Comparison of ENCODE assay signal across 8 cellular contexts in genomic region chr4:108620101-108620932, GRCh38. TPM values are rescaled to one million over a fixed set of nuclear protein-coding genes. Genes with fewer than 3 reads are reported as not detected.
DNase-seq lines count a peak whose midpoint lies in the region; ATAC-seq and TF ChIP-seq lines count a peak whose summit lies in the region.

TSS of gene RPL34 (plus strand) at chr4:108620576. CDS start at chr4:108621960, 1,384 bp downstream.

- TF ChIP-seq CTCF in choroid plexus epithelial cell (conservative IDR thresholded peaks at IDR 0.05; ENCODE audit: low read depth, low read length) (no peak), kidney epithelial cell (IDR thresholded peaks at IDR 0.05; ENCODE audit: insufficient read depth, low read length, poor library complexity, severe bottlenecking) (no peak)

- POLR2A ChIA-PET in activated CD4-positive, alpha-beta T cell treated with anti-CD3 and anti-CD28 coated beads for 36 hours (lab: Charles Lee), result interaction anchor here (0.6 to 1.0 kb wide), 2 partner anchors 23 to 30 kb away, joined by 3 to 7 read pairs; partner anchors contain the start of gene OSTC

- ATAC-seq in HG03442 (IDR thresholded peaks at IDR 0.05; ENCODE audit: unreplicated experiment), result peak; percentile 100
- peak; percentile 91 for ATAC-seq in activated CD4-positive, alpha-beta T cell treated with anti-CD3 and anti-CD28 coated beads for 36 hours

- CTCF ChIA-PET in activated CD4-positive, alpha-beta T cell treated with anti-CD3 and anti-CD28 coated beads for 36 hours (lab: Charles Lee), result interaction anchor here (0.6 to 1.5 kb wide), 5 partner anchors 11 to 590 kb away, joined by 3 to 4 read pairs (median 3); no protein-coding TSS in a partner anchor

- no peaks in the 10 kb centered on the region for H3K36me3 ChIP-seq in kidney epithelial cell (ENCODE audit: control insufficient read depth, insufficient read depth, low read length)

- peak within 1 kb of the TSS; percentile 90 for H3K4me3 Mint-ChIP-seq in activated CD4-positive, alpha-beta T cell treated with anti-CD3 and anti-CD28 coated beads for 36 hours

- H3K4me3 ChIP-seq in choroid plexus epithelial cell (ENCODE audit: low read depth, low read length) (peak within 1 kb of the TSS; percentile 80), kidney epithelial cell (ENCODE audit: low read depth, low read length) (peak within 1 kb of the TSS; percentile 99)

- no peaks in the 10 kb centered on the region for H3K27me3 ChIP-seq in kidney epithelial cell (ENCODE audit: control insufficient read depth, insufficient read depth, low read length)

- peaks cover 2% of the 10 kb centered on the region for H3K9me3 Mint-ChIP-seq in activated CD4-positive, alpha-beta T cell treated with anti-CD3 and anti-CD28 coated beads for 36 hours (ENCODE audit: low read depth)

- peak within 1 kb of the TSS; percentile 98 for H3K27ac Mint-ChIP-seq in activated CD4-positive, alpha-beta T cell treated with anti-CD3 and anti-CD28 coated beads for 36 hours

- DNase-seq in Ammon's horn (ENCODE audit: low spot score), result peak; percentile 99
- DNase-seq in GM19238 (ENCODE audit: insufficient read length, low spot score), result peak; percentile 71
- peak; percentile 86 to 91 for DNase-seq in NCI-H524 (lab: John Stamatoyannopoulos, UW)
- DNase-seq in activated CD4-positive, alpha-beta T cell treated with anti-CD3 and anti-CD28 coated beads for 36 hours, result peak; percentile 98
- peak; percentile 99 for DNase-seq in choroid plexus epithelial cell (ENCODE audit: low read depth)
- peak; percentile 98 for DNase-seq in kidney epithelial cell (ENCODE audit: low read depth)
- DNase-seq in stimulated activated CD4-positive, alpha-beta T cell treated with anti-CD3 and anti-CD28 coated beads, Interleukin-15, amount 100 ng/mL, for 48 hours (ENCODE audit: low read depth in 2 of 2), result peak; percentile 94 to 97

- H3K27me3 Mint-ChIP-seq in activated CD4-positive, alpha-beta T cell treated with anti-CD3 and anti-CD28 coated beads for 36 hours, result no peaks in the 10 kb centered on the region

- intact Hi-C loops in activated CD4-positive, alpha-beta T cell treated with anti-CD3 and anti-CD28 coated beads for 36 hours (cut with DNase I, micrococcal nuclease), result loop anchor here (1.0 to 5.0 kb wide), 9 partner anchors 30 to 1195 kb away; partner anchors contain the start of genes HADH (in 2 of the 2), OSTC (in 2 of the 2), PAPSS1 (in 2 of the 2) and GAR1 (in 1 of the 2)

- H3K4me1 Mint-ChIP-seq in activated CD4-positive, alpha-beta T cell treated with anti-CD3 and anti-CD28 coated beads for 36 hours, result peaks cover 47% of the 10 kb centered on the region

- H3K36me3 Mint-ChIP-seq in activated CD4-positive, alpha-beta T cell treated with anti-CD3 and anti-CD28 coated beads for 36 hours (ENCODE audit: low read depth), result peaks cover 74% of the 10 kb centered on the region

RNA-seq across cellular contexts. Expression of gene RPL34, which starts in this region (rescaled TPM):
- total RNA-seq in activated CD4-positive, alpha-beta T cell treated with anti-CD3 and anti-CD28 coated beads for 36 hours, result 1,000 to 10,000 TPM; 1,121 to 1,847 TPM
- total RNA-seq in kidney epithelial cell, result 949 and 1,411 TPM in 2 replicates

Comparison
In these comparisons a context has a peak if more than half of its experiments do, and no peak if none do; other contexts are left out.
1. Peak in every context shown above with its lines: DNase-seq, ATAC-seq and H3K4me3 ChIP-seq.